ENCODE assay signal across 2 cellular contexts in genomic region chr2:136530154-136530553, GRCh38.
TF ChIP-seq lines count a peak whose summit lies in the region.

No MANE protein-coding gene starts in this region.

TF ChIP-seq in HepG2, 621 proteins besides CTCF, POLR2A, EP300 and RAD21 (continued from another document):
- TF ChIP-seq, protein P1, sequence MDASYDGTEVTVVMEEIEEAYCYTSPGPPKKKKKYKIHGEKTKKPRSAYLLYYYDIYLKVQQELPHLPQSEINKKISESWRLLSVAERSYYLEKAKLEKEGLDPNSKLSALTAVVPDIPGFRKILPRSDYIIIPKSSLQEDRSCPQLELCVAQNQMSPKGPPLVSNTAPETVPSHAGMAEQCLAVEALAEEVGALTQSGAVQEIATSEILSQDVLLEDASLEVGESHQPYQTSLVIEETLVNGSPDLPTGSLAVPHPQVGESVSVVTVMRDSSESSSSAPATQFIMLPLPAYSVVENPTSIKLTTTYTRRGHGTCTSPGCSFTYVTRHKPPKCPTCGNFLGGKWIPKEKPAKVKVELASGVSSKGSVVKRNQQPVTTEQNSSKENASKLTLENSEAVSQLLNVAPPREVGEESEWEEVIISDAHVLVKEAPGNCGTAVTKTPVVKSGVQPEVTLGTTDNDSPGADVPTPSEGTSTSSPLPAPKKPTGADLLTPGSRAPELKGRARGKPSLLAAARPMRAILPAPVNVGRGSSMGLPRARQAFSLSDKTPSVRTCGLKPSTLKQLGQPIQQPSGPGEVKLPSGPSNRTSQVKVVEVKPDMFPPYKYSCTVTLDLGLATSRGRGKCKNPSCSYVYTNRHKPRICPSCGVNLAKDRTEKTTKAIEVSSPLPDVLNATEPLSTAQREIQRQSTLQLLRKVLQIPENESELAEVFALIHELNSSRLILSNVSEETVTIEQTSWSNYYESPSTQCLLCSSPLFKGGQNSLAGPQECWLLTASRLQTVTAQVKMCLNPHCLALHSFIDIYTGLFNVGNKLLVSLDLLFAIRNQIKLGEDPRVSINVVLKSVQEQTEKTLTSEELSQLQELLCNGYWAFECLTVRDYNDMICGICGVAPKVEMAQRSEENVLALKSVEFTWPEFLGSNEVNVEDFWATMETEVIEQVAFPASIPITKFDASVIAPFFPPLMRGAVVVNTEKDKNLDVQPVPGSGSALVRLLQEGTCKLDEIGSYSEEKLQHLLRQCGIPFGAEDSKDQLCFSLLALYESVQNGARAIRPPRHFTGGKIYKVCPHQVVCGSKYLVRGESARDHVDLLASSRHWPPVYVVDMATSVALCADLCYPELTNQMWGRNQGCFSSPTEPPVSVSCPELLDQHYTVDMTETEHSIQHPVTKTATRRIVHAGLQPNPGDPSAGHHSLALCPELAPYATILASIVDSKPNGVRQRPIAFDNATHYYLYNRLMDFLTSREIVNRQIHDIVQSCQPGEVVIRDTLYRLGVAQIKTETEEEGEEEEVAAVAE (CRISPR knock-in tag; IDR thresholded peaks at IDR 0.05; ENCODE audit: borderline replicate concordance): no peak
- TF ChIP-seq NAIF1 (CRISPR knock-in tag; IDR thresholded peaks at IDR 0.05; ENCODE audit: borderline replicate concordance) (no peak), ZKSCAN5 (CRISPR knock-in tag; IDR thresholded peaks at IDR 0.05) (no peak), MIER2 (CRISPR knock-in tag; IDR thresholded peaks at IDR 0.05) (peak; percentile 91), CCDC6 (CRISPR knock-in tag; IDR thresholded peaks at IDR 0.05) (no peak), ZNF747 (CRISPR knock-in tag; IDR thresholded peaks at IDR 0.05; ENCODE audit: borderline replicate concordance) (no peak), ERF (CRISPR knock-in tag; IDR thresholded peaks at IDR 0.05) (no peak), CREBL2 (CRISPR knock-in tag; IDR thresholded peaks at IDR 0.05; ENCODE audit: borderline replicate concordance) (no peak), PITX1 (CRISPR knock-in tag; IDR thresholded peaks at IDR 0.05) (no peak), ZNF34 (CRISPR knock-in tag; IDR thresholded peaks at IDR 0.05; ENCODE audit: borderline replicate concordance) (no peak)
- TF ChIP-seq, protein P2, sequence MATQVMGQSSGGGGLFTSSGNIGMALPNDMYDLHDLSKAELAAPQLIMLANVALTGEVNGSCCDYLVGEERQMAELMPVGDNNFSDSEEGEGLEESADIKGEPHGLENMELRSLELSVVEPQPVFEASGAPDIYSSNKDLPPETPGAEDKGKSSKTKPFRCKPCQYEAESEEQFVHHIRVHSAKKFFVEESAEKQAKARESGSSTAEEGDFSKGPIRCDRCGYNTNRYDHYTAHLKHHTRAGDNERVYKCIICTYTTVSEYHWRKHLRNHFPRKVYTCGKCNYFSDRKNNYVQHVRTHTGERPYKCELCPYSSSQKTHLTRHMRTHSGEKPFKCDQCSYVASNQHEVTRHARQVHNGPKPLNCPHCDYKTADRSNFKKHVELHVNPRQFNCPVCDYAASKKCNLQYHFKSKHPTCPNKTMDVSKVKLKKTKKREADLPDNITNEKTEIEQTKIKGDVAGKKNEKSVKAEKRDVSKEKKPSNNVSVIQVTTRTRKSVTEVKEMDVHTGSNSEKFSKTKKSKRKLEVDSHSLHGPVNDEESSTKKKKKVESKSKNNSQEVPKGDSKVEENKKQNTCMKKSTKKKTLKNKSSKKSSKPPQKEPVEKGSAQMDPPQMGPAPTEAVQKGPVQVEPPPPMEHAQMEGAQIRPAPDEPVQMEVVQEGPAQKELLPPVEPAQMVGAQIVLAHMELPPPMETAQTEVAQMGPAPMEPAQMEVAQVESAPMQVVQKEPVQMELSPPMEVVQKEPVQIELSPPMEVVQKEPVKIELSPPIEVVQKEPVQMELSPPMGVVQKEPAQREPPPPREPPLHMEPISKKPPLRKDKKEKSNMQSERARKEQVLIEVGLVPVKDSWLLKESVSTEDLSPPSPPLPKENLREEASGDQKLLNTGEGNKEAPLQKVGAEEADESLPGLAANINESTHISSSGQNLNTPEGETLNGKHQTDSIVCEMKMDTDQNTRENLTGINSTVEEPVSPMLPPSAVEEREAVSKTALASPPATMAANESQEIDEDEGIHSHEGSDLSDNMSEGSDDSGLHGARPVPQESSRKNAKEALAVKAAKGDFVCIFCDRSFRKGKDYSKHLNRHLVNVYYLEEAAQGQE (IDR thresholded peaks at IDR 0.05; ENCODE audit: borderline replicate concordance in 1 of 2, low read depth in 1 of 2, low read length in 2 of 2): peak; percentile 30 to 90

TF ChIP-seq in WTC11, 78 proteins besides CTCF, POLR2A, EP300 and RAD21 (continued from another document):
- TF ChIP-seq ZNF532 (CRISPR knock-in tag; IDR thresholded peaks at IDR 0.05; ENCODE audit: borderline replicate concordance) (no peak), ZNF138 (CRISPR knock-in tag; conservative IDR thresholded peaks at IDR 0.05) (no peak), ZNF423 (CRISPR knock-in tag; IDR thresholded peaks at IDR 0.05) (no peak), TEAD4 (CRISPR knock-in tag; IDR thresholded peaks at IDR 0.05) (no peak), FOXK1 (CRISPR knock-in tag; IDR thresholded peaks at IDR 0.05) (no peak), MAX (CRISPR knock-in tag; IDR thresholded peaks at IDR 0.05) (no peak), IRF2 (CRISPR knock-in tag; IDR thresholded peaks at IDR 0.05; ENCODE audit: borderline replicate concordance, low read depth) (no peak), RORB (CRISPR knock-in tag; IDR thresholded peaks at IDR 0.05) (no peak), NR2C2 (CRISPR knock-in tag; IDR thresholded peaks at IDR 0.05) (no peak), ATF2 (CRISPR knock-in tag; IDR thresholded peaks at IDR 0.05; ENCODE audit: borderline replicate concordance, low read depth) (no peak), USF1 (CRISPR knock-in tag; IDR thresholded peaks at IDR 0.05) (no peak), SOX15 (CRISPR knock-in tag; IDR thresholded peaks at IDR 0.05) (no peak), GABPB1 (CRISPR knock-in tag; IDR thresholded peaks at IDR 0.05) (no peak)
- TF ChIP-seq, protein P3, sequence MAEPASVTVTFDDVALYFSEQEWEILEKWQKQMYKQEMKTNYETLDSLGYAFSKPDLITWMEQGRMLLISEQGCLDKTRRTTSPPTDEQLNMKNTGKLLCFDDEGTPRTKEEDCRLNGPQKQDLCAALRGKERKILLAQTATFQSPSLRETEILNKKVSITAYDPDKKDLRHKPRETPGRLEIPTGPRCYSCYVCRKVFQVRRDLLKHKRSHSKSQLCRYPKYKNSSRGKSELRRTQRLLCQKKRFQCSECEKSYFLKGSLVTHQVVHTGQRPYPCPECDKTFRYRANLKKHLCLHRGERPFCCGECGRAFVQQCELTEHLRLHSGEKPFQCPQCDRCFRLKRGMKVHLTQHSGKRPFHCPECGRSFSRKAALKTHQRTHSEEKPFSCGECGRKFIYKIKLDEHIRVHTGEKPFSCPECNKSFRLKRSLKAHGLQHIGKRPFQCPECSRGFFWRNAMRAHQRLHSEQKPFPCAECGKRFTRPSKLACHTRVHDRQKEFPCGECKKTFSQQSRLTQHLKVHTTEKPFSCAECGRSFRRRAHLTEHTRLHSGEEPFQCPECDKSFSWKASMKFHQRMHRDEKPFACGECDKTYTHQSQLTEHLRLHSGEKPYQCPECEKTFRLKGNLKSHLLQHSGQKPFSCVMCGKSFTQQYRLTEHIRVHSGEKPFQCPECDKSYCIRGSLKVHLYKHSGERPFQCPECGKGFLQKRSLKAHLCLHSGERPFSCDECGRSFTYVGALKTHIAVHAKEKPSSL (CRISPR knock-in tag; conservative IDR thresholded peaks at IDR 0.05): no peak
- TF ChIP-seq, protein P4, sequence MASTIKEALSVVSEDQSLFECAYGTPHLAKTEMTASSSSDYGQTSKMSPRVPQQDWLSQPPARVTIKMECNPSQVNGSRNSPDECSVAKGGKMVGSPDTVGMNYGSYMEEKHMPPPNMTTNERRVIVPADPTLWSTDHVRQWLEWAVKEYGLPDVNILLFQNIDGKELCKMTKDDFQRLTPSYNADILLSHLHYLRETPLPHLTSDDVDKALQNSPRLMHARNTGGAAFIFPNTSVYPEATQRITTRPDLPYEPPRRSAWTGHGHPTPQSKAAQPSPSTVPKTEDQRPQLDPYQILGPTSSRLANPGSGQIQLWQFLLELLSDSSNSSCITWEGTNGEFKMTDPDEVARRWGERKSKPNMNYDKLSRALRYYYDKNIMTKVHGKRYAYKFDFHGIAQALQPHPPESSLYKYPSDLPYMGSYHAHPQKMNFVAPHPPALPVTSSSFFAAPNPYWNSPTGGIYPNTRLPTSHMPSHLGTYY (CRISPR knock-in tag; IDR thresholded peaks at IDR 0.05): no peak
